Comparison of ENCODE assay signal across 8 cellular contexts in genomic region chr5:142324871-142325676, GRCh38. TPM values are rescaled to one million over a fixed set of nuclear protein-coding genes. Genes with fewer than 3 reads are reported as not detected.
A peak's percentile ranks its signal among the peaks of the same experiment; 100 is the strongest.
DNase-seq lines count a peak whose midpoint lies in the region; ATAC-seq and TF ChIP-seq lines count a peak whose summit lies in the region.

A gene with protein sequence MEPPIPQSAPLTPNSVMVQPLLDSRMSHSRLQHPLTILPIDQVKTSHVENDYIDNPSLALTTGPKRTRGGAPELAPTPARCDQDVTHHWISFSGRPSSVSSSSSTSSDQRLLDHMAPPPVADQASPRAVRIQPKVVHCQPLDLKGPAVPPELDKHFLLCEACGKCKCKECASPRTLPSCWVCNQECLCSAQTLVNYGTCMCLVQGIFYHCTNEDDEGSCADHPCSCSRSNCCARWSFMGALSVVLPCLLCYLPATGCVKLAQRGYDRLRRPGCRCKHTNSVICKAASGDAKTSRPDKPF (minus strand): TSS chr5:142325021. CDS start chr5:142315108, 9,913 bp downstream.

- TF ChIP-seq POLR2A in esophagus squamous epithelium (IDR thresholded peaks at IDR 0.05), result peak in 2 of 4 donors; percentile 74 to 85

- H3K27me3 ChIP-seq in esophagus squamous epithelium (peaks cover 0 to 65% (median 2%) of the 10 kb centered on the region in 4 donors), muscle layer of duodenum (ENCODE audit: low read depth, low read length) (no peaks in the 10 kb centered on the region)

- intact Hi-C loops in esophagus squamous epithelium (cut with DNase I), result no loop called here

- H3K4me1 Mint-ChIP-seq in activated T-cell treated with anti-CD3 and anti-CD28 coated beads, Interleukin-2, amount 50 U/mL, for 72 hours (ENCODE audit: low read depth), result peaks cover 54% of the 10 kb centered on the region

- peak in 1 of 6 experiments; percentile 2 for TF ChIP-seq CTCF in esophagus squamous epithelium (IDR thresholded peaks at IDR 0.05)

- H3K27ac ChIP-seq in esophagus squamous epithelium, result peak within 1 kb of the TSS; percentile 76 to 89 (median 86)
- H3K27ac ChIP-seq in muscle layer of duodenum (ENCODE audit: low read length), result peak within 1 kb of the TSS; percentile 88

- ATAC-seq in GM21619 (IDR thresholded peaks at IDR 0.05; ENCODE audit: unreplicated experiment), result peak; percentile 69
- ATAC-seq in activated T-cell treated with anti-CD3 and anti-CD28 coated beads, Interleukin-2, amount 50 U/mL, for 72 hours (replicated peaks in 1 of 2), result peak; percentile 89

- H3K4me3 ChIP-seq in Jurkat, Clone E6-1 (ENCODE audit: low read length), result peak within 1 kb of the TSS; percentile 66
- H3K4me3 ChIP-seq in esophagus squamous epithelium (peak within 1 kb of the TSS; percentile 47 to 72 (median 60)), muscle layer of duodenum (ENCODE audit: low read depth in 1 of 2, low read length in 2 of 2) (peak within 1 kb of the TSS; percentile 77 to 78)

- peak; percentile 88 for DNase-seq in DMS153 treated with DMSO at 0.1 percent for 48 hours (lab: John Stamatoyannopoulos, UW; ENCODE audit: unreplicated experiment)
- DNase-seq in Jurkat, Clone E6-1 (ENCODE audit: low read depth, low spot score), result peak; percentile 96
- DNase-seq in activated T-cell treated with anti-CD3 and anti-CD28 coated beads, Interleukin-2, amount 50 U/mL, for 72 hours, result peak; percentile 90 to 91
- DNase-seq in esophagus squamous epithelium (lab: John Stamatoyannopoulos, UW), result peak; percentile 31
- DNase-seq in stimulated activated CD8-positive, alpha-beta memory T cell treated with anti-CD3 and anti-CD28 coated beads, Interleukin-7, amount 100 ng/mL, for 24 hours (ENCODE audit: low read depth), result peak; percentile 72

- H3K9me3 Mint-ChIP-seq in activated T-cell treated with anti-CD3 and anti-CD28 coated beads, Interleukin-2, amount 50 U/mL, for 72 hours, result no peaks in the 10 kb centered on the region

- H3K4me3 Mint-ChIP-seq in activated T-cell treated with anti-CD3 and anti-CD28 coated beads, Interleukin-2, amount 50 U/mL, for 72 hours, result peak within 1 kb of the TSS; percentile 78 to 91

- H3K27me3 Mint-ChIP-seq in activated T-cell treated with anti-CD3 and anti-CD28 coated beads, Interleukin-2, amount 50 U/mL, for 72 hours (ENCODE audit: low read depth), result peaks cover 47% of the 10 kb centered on the region

- WGBS in esophagus squamous epithelium, 2 donors, result 0% methylated on average over 3 to 20 of the region's 52 CpGs

- H3K27ac Mint-ChIP-seq in activated T-cell treated with anti-CD3 and anti-CD28 coated beads, Interleukin-2, amount 50 U/mL, for 72 hours, result no peak within 1 kb of the TSS

- H3K9me3 ChIP-seq in esophagus squamous epithelium (no peaks in the 10 kb centered on the region), muscle layer of duodenum (ENCODE audit: control insufficient read depth in 1 of 2, low read length in 2 of 2) (no peaks in the 10 kb centered on the region)

- H3K4me1 ChIP-seq in esophagus squamous epithelium, result peaks cover 22 to 71% (median 23%) of the 10 kb centered on the region in 3 donors
- peaks cover 0 to 22% of the 10 kb centered on the region in 2 donors for H3K4me1 ChIP-seq in muscle layer of duodenum (ENCODE audit: control insufficient read depth in 1 of 2, insufficient read depth in 2 of 2, low read length in 2 of 2)

- H3K36me3 ChIP-seq in esophagus squamous epithelium, result no peaks in the 10 kb centered on the region
- peaks cover 0 to 10% of the 10 kb centered on the region in 2 donors for H3K36me3 ChIP-seq in muscle layer of duodenum (ENCODE audit: control insufficient read depth in 1 of 2, insufficient read depth in 2 of 2, low read length in 2 of 2)

- H3K36me3 Mint-ChIP-seq in activated T-cell treated with anti-CD3 and anti-CD28 coated beads, Interleukin-2, amount 50 U/mL, for 72 hours (ENCODE audit: insufficient read depth in 2 of 2), result no peaks in the 10 kb centered on the region

TF ChIP-seq in PFSK-1, 5 proteins besides CTCF, POLR2A, EP300 and RAD21:
- TF ChIP-seq SIN3A (IDR thresholded peaks at IDR 0.05; ENCODE audit: borderline replicate concordance, insufficient read depth, low read length) (peak; percentile 95), POLR2AphosphoS5 (IDR thresholded peaks at IDR 0.05; ENCODE audit: low read depth, low read length) (peak; percentile 98), TAF1 (IDR thresholded peaks at IDR 0.05; ENCODE audit: borderline replicate concordance, insufficient read depth, low read length) (peak; percentile 90), FOXP2 (optimal IDR thresholded peaks at IDR 0.05; ENCODE audit: borderline replicate concordance, extremely low read depth, extremely low read length, insufficient read depth) (no peak), REST (IDR thresholded peaks at IDR 0.05; ENCODE audit: insufficient read depth in 1 of 2, low read depth in 2 of 2, low read length in 2 of 2) (peak in 1 of 2 experiments; percentile 71; a peak in 1 of 4 replicates)

RNA-seq across cellular contexts. Expression of the gene that starts here (rescaled TPM):
- polyA plus RNA-seq in Jurkat, Clone E6-1 (2012; ENCODE audit: insufficient read depth, insufficient read length), result 2.5 TPM
- 78.3 TPM for polyA plus RNA-seq in PFSK-1 (2012; ENCODE audit: insufficient read length, low read depth)
- 1 to 10 TPM; 1.1 to 1.4 TPM for total RNA-seq in activated T-cell treated with anti-CD3 and anti-CD28 coated beads, Interleukin-2, amount 50 U/mL, for 72 hours
- total RNA-seq in esophagus squamous epithelium, result 1 to 10 TPM; 1.9 to 7.1 (median 4.4) TPM

Comparison
In these comparisons a context has a peak if more than half of its experiments do, and no peak if none do; other contexts are left out.
1. Peak in every context shown above with its lines: DNase-seq, ATAC-seq, H3K4me3 ChIP-seq and H3K27ac ChIP-seq.
2. DNase-seq: peak in every context shown above with its lines; median percentile 96 in Jurkat, Clone E6-1; 90 in activated T-cell treated with anti-CD3 and anti-CD28 coated beads, Interleukin-2, amount 50 U/mL, for 72 hours; 88 in DMS153 treated with DMSO at 0.1 percent for 48 hours; 72 in stimulated activated CD8-positive, alpha-beta memory T cell treated with anti-CD3 and anti-CD28 coated beads, Interleukin-7, amount 100 ng/mL, for 24 hours; 31 in esophagus squamous epithelium.